Comparison of ENCODE assay signal across 18 cellular contexts in the genomic region with DNA sequence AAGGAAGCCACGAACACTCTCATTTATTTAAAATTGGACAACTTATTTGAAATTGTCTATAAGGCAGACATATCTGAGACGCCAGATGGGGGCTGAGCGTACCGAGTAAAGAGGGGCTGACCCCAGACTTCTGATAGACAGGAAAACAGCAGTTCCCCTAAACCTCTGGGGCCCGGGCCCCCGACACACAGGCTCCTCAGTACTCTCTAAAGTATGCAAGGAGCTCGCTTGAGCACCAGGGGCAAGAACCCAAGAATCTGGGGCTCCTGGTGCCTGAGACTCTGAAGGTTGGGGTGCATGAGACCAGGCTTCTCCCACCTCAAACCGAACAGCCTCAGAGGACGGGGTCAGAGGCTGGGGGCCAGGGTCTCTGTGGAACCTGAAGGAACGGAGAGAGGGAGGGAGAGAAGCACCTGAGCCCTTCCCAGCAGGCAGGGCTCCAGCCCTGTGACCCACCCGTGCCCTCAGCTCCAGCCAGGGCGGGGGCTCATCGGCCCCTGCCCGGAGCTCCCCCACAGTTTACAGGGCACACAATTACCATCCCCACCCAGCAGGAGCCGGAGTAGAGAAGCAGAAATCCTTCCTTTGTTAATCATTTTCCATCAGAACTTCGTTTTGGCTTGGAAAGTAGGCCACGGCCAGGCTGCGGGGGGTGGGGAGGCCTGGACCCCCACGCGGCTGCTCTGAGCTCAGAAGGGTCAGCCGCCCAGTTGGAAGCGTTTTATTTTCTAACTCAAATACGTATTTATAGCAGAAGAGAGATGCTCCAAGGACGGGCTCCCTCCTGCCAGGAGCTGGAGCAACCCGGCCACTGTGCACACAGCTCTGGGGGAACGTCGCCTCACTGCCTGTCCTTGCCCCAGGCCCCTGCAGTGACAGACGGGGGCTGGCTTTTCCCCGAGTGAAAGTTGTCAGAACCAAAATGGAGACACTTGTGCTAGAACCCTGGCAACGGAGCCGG. TPM values are rescaled to one million over a fixed set of nuclear protein-coding genes. Genes with fewer than 3 reads are reported as not detected.
DNase-seq lines count a peak whose midpoint lies in the region; TF ChIP-seq lines count a peak whose summit lies in the region.
"Had no signal": no experiment of that assay in that cellular context is flagged by ENCODE, and none has a peak within 500 bp of the region (broad histone marks: within the 10 kb centered on the region; RNA-seq: fewer than 3 reads in every experiment).

No MANE protein-coding gene starts in this region.

- H3K4me3 ChIP-seq in duodenal mucosa (ENCODE audit: low read depth in 1 of 2, low read length in 2 of 2): no peak overlapping the region
- H3K4me3 ChIP-seq in transverse colon: no peak overlapping the region

- in situ Hi-C loops in transverse colon (cut with MboI; ENCODE audit: low pct_ligation_motif_present in 1 of 4, low pct_unique_long_range_greater_than_20kb in 1 of 4, low sequenced_read_pairs in 3 of 4): no loop called here

- no peak for DNase-seq in activated naive CD4-positive, alpha-beta T cell treated with anti-CD3 and anti-CD28 coated beads, Interleukin-2, amount 50 U/mL, for 16 hours
- DNase-seq in mesenteric fat pad (ENCODE audit: low spot score): peak; percentile 79
- no peak for DNase-seq in transverse colon
- DNase-seq in iPS-NIHi11 (ENCODE audit: low spot score): no peak
- DNase-seq in activated effector memory CD4-positive, alpha-beta T cell treated with anti-CD3 and anti-CD28 coated beads, Interleukin-2, amount 50 U/mL, for 16 hours: no peak
- no peak for DNase-seq in stimulated activated CD4-positive, alpha-beta T cell treated with anti-CD3 and anti-CD28 coated beads, Interleukin-4, amount 100 ng/mL, for 4 hours
- DNase-seq: activated CD4-positive, alpha-beta T cell treated with anti-CD3 and anti-CD28 coated beads, Interleukin-2, amount 50 U/mL, for 48 hours; activated naive CD4-positive, alpha-beta T cell; anterior cingulate cortex; NCI-H1417 treated with DMSO at 0.1 percent for 48 hours; Right ventricle myocardium superior; stimulated activated naive CD8-positive, alpha-beta T cell treated with anti-CD3 and anti-CD28 coated beads, Interleukin-15, Interleukin-2, amounts not matched to agents 100 U/mL and 50 U/mL, for 24 hours; T-helper 1 cell had no signal

- no peak overlapping the region for H3K4me3 Mint-ChIP-seq in activated naive CD4-positive, alpha-beta T cell treated with anti-CD3 and anti-CD28 coated beads, Interleukin-2, amount 50 U/mL, for 24 hours
- H3K4me3 Mint-ChIP-seq: B cell, mesothelial cell of epicardium had no signal

- H3K27ac ChIP-seq in duodenal mucosa (ENCODE audit: low read depth, low read length): peak overlapping the region; percentile 42
- H3K27ac ChIP-seq in transverse colon: peak overlapping the region; percentile 5 to 62 (median 43)
- H3K27ac ChIP-seq: 22Rv1 had no signal

- peak overlapping the region; percentile 30 for H3K27ac Mint-ChIP-seq in activated naive CD4-positive, alpha-beta T cell treated with anti-CD3 and anti-CD28 coated beads, Interleukin-2, amount 50 U/mL, for 24 hours
- H3K27ac Mint-ChIP-seq: B cell, mesothelial cell of epicardium had no signal

- TF ChIP-seq POLR2A in transverse colon (IDR thresholded peaks at IDR 0.05): no peak

- H3K4me1 Mint-ChIP-seq in activated naive CD4-positive, alpha-beta T cell treated with anti-CD3 and anti-CD28 coated beads, Interleukin-2, amount 50 U/mL, for 24 hours: no peaks in the 10 kb centered on the region

- TF ChIP-seq CTCF in transverse colon (IDR thresholded peaks at IDR 0.05): no peak

- H3K27me3 ChIP-seq in duodenal mucosa (ENCODE audit: control insufficient read depth in 1 of 2, insufficient read depth in 2 of 2, low read length in 2 of 2) (peaks cover 0 to 5% of the 10 kb centered on the region in 2 donors), transverse colon (peaks cover 18% of the 10 kb centered on the region)

- H3K36me3 ChIP-seq in duodenal mucosa (ENCODE audit: control insufficient read depth in 1 of 2, insufficient read depth in 2 of 2, low read length in 2 of 2) (no peaks in the 10 kb centered on the region), transverse colon (no peaks in the 10 kb centered on the region)

- no peaks in the 10 kb centered on the region for H3K9me3 Mint-ChIP-seq in activated naive CD4-positive, alpha-beta T cell treated with anti-CD3 and anti-CD28 coated beads, Interleukin-2, amount 50 U/mL, for 24 hours

- no peaks in the 10 kb centered on the region for H3K27me3 Mint-ChIP-seq in activated naive CD4-positive, alpha-beta T cell treated with anti-CD3 and anti-CD28 coated beads, Interleukin-2, amount 50 U/mL, for 24 hours

- TF ChIP-seq EP300 in transverse colon (IDR thresholded peaks at IDR 0.05; ENCODE audit: low read depth): no peak

- H3K9ac ChIP-seq in duodenal mucosa (ENCODE audit: low read depth in 1 of 2, low read length in 2 of 2): no peak overlapping the region

- no peaks in the 10 kb centered on the region for H3K36me3 Mint-ChIP-seq in activated naive CD4-positive, alpha-beta T cell treated with anti-CD3 and anti-CD28 coated beads, Interleukin-2, amount 50 U/mL, for 24 hours

- H3K9me3 ChIP-seq in duodenal mucosa (ENCODE audit: control insufficient read depth in 1 of 2, low read length in 2 of 2) (no peaks in the 10 kb centered on the region), transverse colon (peaks cover 0 to 4% of the 10 kb centered on the region in 2 donors)

- H3K4me1 ChIP-seq in duodenal mucosa (ENCODE audit: control insufficient read depth in 1 of 2, insufficient read depth in 2 of 2, low read length in 2 of 2) (peaks cover 0 to 13% of the 10 kb centered on the region in 2 donors), transverse colon (peaks cover 3 to 42% (median 12%) of the 10 kb centered on the region in 4 donors)

- intact Hi-C loops in transverse colon (cut with DNase I; ENCODE audit: low total_unique reads): no loop called here

- WGBS in transverse colon (ENCODE audit: low coverage in 1 of 2), 2 donors: 55% methylated on average over 30 of the region's 31 CpGs; no CpG with 5 or more reads in 1 of the 2 donors

RNA-seq across cellular contexts. Expression of a gene that starts 42.9 kb away (rescaled TPM):
- total RNA-seq in mesenteric fat pad (39.6 TPM), transverse colon (10 to 100 TPM in 3 of 4 donors, 1 to 10 TPM in 1; 6.8 to 32.2 (median 17.3) TPM)
